In the genomic region with DNA sequence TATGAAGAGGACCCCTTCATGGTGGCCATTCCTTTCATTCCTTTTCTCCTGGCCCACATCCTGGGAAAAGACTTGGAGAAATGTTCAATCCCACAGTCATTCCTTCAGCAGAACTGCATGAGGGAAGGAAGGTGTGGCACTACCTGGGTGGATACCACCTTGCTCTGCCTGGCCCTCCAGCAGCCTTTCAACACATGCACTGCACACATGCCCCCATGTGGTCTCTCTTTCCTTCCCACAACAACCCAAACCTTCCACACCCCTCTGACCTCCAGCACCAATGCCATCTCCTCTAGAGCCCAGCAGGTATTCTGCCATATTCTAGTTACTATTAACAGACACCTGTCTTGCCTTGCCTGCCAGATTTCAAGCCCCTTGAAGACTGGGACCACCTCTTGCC, we compare ENCODE assay signal across 21 cellular contexts.
"Had no signal": no experiment of that assay in that cellular context is flagged by ENCODE, and none has a peak within 500 bp of the region (broad histone marks: within the 10 kb centered on the region; RNA-seq: fewer than 3 reads in every experiment).

No MANE protein-coding gene starts in this region.

- H3K27ac ChIP-seq: cardiac muscle cell, SJSA1, tibial artery had no signal

- H3K27me3 Mint-ChIP-seq: effector memory CD8-positive, alpha-beta T cell; progenitor cell of endocrine pancreas had no signal

- DNase-seq: activated CD4-positive, alpha-beta T cell treated with anti-CD3 and anti-CD28 coated beads for 4 hours; activated CD8-positive, alpha-beta memory T cell treated with anti-CD3 and anti-CD28 coated beads for 24 hours; activated CD8-positive, alpha-beta memory T cell treated with anti-CD3 and anti-CD28 coated beads, Interleukin-2, amount 50 U/mL, for 48 hours; activated naive CD4-positive, alpha-beta T cell; amniotic stem cell; effector memory CD8-positive, alpha-beta T cell; foreskin fibroblast; hippocampal formation; islet precursor cell; left colon; midbrain; stimulated activated CD4-positive, alpha-beta T cell treated with anti-CD3 and anti-CD28 coated beads, Interleukin-2, amount 100 ng/mL, for 24 hours; stimulated activated naive CD8-positive, alpha-beta T cell treated with anti-CD3 and anti-CD28 coated beads, Interleukin-15, Interleukin-2, amounts not matched to agents 100 U/mL and 50 U/mL, for 24 hours; substantia nigra; tibial artery had no signal

- H3K27ac Mint-ChIP-seq: activated T-helper 1 cell treated with anti-CD3 and anti-CD28 coated beads, Interleukin-12 subunit alpha, Interleukin-12 subunit beta, Interleukin-2, Interleukin-4 antibody, amounts not matched to agents 30 ng/mL and 10 ng/mL and 1 ng/mL, durations not matched to agents 14 hours and 24 hours and 36 hours; progenitor cell of endocrine pancreas; WTC11 had no signal

- H3K4me1 ChIP-seq: SJSA1 had no signal

- H3K9me3 ChIP-seq: SJSA1, tibial artery had no signal

- ATAC-seq: effector memory CD8-positive, alpha-beta T cell; left colon; stimulated activated naive CD8-positive, alpha-beta T cell treated with anti-CD3 and anti-CD28 coated beads, Interleukin-15, Interleukin-2, amounts not matched to agents 100 U/mL and 50 U/mL, for 24 hours; WTC11 had no signal

- H3K27me3 ChIP-seq: cardiac muscle cell, SJSA1, tibial artery had no signal

- FAIRE-seq: TTC549 had no signal

- H3K4me3 ChIP-seq: cardiac muscle cell, SJSA1, tibial artery had no signal

- H3K36me3 ChIP-seq: SJSA1 had no signal

- H3K4me3 Mint-ChIP-seq: activated T-helper 1 cell treated with anti-CD3 and anti-CD28 coated beads, Interleukin-12 subunit alpha, Interleukin-12 subunit beta, Interleukin-2, Interleukin-4 antibody, amounts not matched to agents 30 ng/mL and 10 ng/mL and 1 ng/mL, durations not matched to agents 14 hours and 24 hours and 36 hours; effector memory CD8-positive, alpha-beta T cell; WTC11 had no signal

- H3K9me3 Mint-ChIP-seq: activated T-helper 1 cell treated with anti-CD3 and anti-CD28 coated beads, Interleukin-12 subunit alpha, Interleukin-12 subunit beta, Interleukin-2, Interleukin-4 antibody, amounts not matched to agents 30 ng/mL and 10 ng/mL and 1 ng/mL, durations not matched to agents 14 hours and 24 hours and 36 hours; effector memory CD8-positive, alpha-beta T cell; WTC11 had no signal
